ENCODE assay signal across 34 cellular contexts in genomic region chr13:109795021-109795420, GRCh38.
"Had no signal": no experiment of that assay in that cellular context is flagged by ENCODE, and none has a peak within 500 bp of the region (broad histone marks: within the 10 kb centered on the region; RNA-seq: fewer than 3 reads in every experiment).

No MANE protein-coding gene starts in this region.

- FAIRE-seq: kidney, small intestine had no signal

- H3K36me3 ChIP-seq: adrenal gland, ascending aorta, heart left ventricle, ovary, prostate gland, sigmoid colon, upper lobe of left lung, vagina had no signal

- H3K4me3 ChIP-seq: adrenal gland, ascending aorta, heart left ventricle, ovary, prostate gland, sigmoid colon, upper lobe of left lung, vagina had no signal

- H3K9me3 ChIP-seq: ascending aorta, heart left ventricle, ovary, prostate gland, sigmoid colon, upper lobe of left lung, vagina had no signal

- DNase-seq: activated CD4-positive, alpha-beta T cell treated with anti-CD3 and anti-CD28 coated beads for 1 hour; activated CD8-positive, alpha-beta T cell treated with anti-CD3 and anti-CD28 coated beads, Interleukin-2, amount 10 ng/mL, durations not matched to agents 7 days and 5 days; activated effector memory CD4-positive, alpha-beta T cell treated with anti-CD3 and anti-CD28 coated beads, Interleukin-2, amount 50 U/mL, for 16 hours; activated naive CD4-positive, alpha-beta T cell treated with anti-CD3 and anti-CD28 coated beads for 36 hours; activated naive CD8-positive, alpha-beta T cell treated with anti-CD3 and anti-CD28 coated beads for 36 hours; activated T-cell treated with anti-CD3 and anti-CD28 coated beads for 4 hours; caudate nucleus; cortex of kidney; endodermal cell; foreskin keratinocyte; heart left ventricle; hypothalamus; immature natural killer cell; kidney; left colon; mammary epithelial cell; midbrain; naive thymus-derived CD4-positive, alpha-beta T cell; ovary; sigmoid colon; small intestine; stimulated activated CD4-positive, alpha-beta T cell treated with anti-CD3 and anti-CD28 coated beads, Interleukin-4, amount 100 ng/mL, for 4 hours; stimulated activated CD8-positive, alpha-beta memory T cell treated with anti-CD3 and anti-CD28 coated beads, Interleukin-4, amount 100 ng/mL, for 48 hours; stimulated activated naive CD8-positive, alpha-beta T cell treated with anti-CD3 and anti-CD28 coated beads, Interleukin-15, amount 100 ng/mL, for 72 hours; substantia nigra; T1000; upper lobe of left lung had no signal

- H3K36me3 Mint-ChIP-seq: activated naive CD8-positive, alpha-beta T cell treated with anti-CD3 and anti-CD28 coated beads for 36 hours; immature natural killer cell; naive thymus-derived CD4-positive, alpha-beta T cell; stimulated activated memory B cell treated with anti-CD40 and anti-IgM and Interleukin-4, amounts not matched to agents 10 μg/mL and 1 μg/mL and 100 μg/mL, for 72 hours; WTC11 had no signal

- H3K27ac ChIP-seq: adrenal gland, ascending aorta, foreskin keratinocyte, heart left ventricle, ovary, prostate gland, sigmoid colon, upper lobe of left lung, vagina had no signal

- H3K4me3 Mint-ChIP-seq: activated CD8-positive, alpha-beta T cell treated with anti-CD3 and anti-CD28 coated beads, Interleukin-2, amount 10 ng/mL, durations not matched to agents 7 days and 5 days; activated naive CD4-positive, alpha-beta T cell treated with anti-CD3 and anti-CD28 coated beads for 36 hours; activated naive CD8-positive, alpha-beta T cell treated with anti-CD3 and anti-CD28 coated beads for 36 hours; endodermal cell; immature natural killer cell; naive thymus-derived CD4-positive, alpha-beta T cell; stimulated activated memory B cell treated with anti-CD40 and anti-IgM and Interleukin-4, amounts not matched to agents 10 μg/mL and 1 μg/mL and 100 μg/mL, for 72 hours; stimulated activated naive CD8-positive, alpha-beta T cell treated with anti-CD3 and anti-CD28 coated beads, Interleukin-15, amount 100 ng/mL, for 72 hours; WTC11 had no signal

- H3K27ac Mint-ChIP-seq: activated CD8-positive, alpha-beta T cell treated with anti-CD3 and anti-CD28 coated beads, Interleukin-2, amount 10 ng/mL, durations not matched to agents 7 days and 5 days; activated naive CD4-positive, alpha-beta T cell treated with anti-CD3 and anti-CD28 coated beads for 36 hours; activated naive CD8-positive, alpha-beta T cell treated with anti-CD3 and anti-CD28 coated beads for 36 hours; endodermal cell; immature natural killer cell; stimulated activated memory B cell treated with anti-CD40 and anti-IgM and Interleukin-4, amounts not matched to agents 10 μg/mL and 1 μg/mL and 100 μg/mL, for 72 hours; stimulated activated naive CD8-positive, alpha-beta T cell treated with anti-CD3 and anti-CD28 coated beads, Interleukin-15, amount 100 ng/mL, for 72 hours; WTC11 had no signal

- H3K27me3 ChIP-seq: adrenal gland, ascending aorta, ovary, sigmoid colon, upper lobe of left lung, vagina had no signal

- H3K4me1 ChIP-seq: ascending aorta, foreskin keratinocyte, prostate gland, vagina had no signal

- ATAC-seq: activated CD8-positive, alpha-beta T cell treated with anti-CD3 and anti-CD28 coated beads, Interleukin-2, amount 10 ng/mL, durations not matched to agents 7 days and 5 days; esophagus mucosa; foreskin keratinocyte; heart left ventricle; left colon; naive thymus-derived CD4-positive, alpha-beta T cell; stimulated activated memory B cell treated with anti-CD40 and anti-IgM and Interleukin-4, amounts not matched to agents 10 μg/mL and 1 μg/mL and 100 μg/mL, for 72 hours; stimulated activated naive CD8-positive, alpha-beta T cell treated with anti-CD3 and anti-CD28 coated beads, Interleukin-15, amount 100 ng/mL, for 72 hours had no signal

- H3K4me1 Mint-ChIP-seq: immature natural killer cell; stimulated activated memory B cell treated with anti-CD40 and anti-IgM and Interleukin-4, amounts not matched to agents 10 μg/mL and 1 μg/mL and 100 μg/mL, for 72 hours; stimulated activated naive CD8-positive, alpha-beta T cell treated with anti-CD3 and anti-CD28 coated beads, Interleukin-15, amount 100 ng/mL, for 72 hours had no signal

- H3K9me3 Mint-ChIP-seq: activated naive CD4-positive, alpha-beta T cell treated with anti-CD3 and anti-CD28 coated beads for 36 hours; activated naive CD8-positive, alpha-beta T cell treated with anti-CD3 and anti-CD28 coated beads for 36 hours; endodermal cell; stimulated activated memory B cell treated with anti-CD40 and anti-IgM and Interleukin-4, amounts not matched to agents 10 μg/mL and 1 μg/mL and 100 μg/mL, for 72 hours; stimulated activated naive CD8-positive, alpha-beta T cell treated with anti-CD3 and anti-CD28 coated beads, Interleukin-15, amount 100 ng/mL, for 72 hours; WTC11 had no signal
